Comparison of ENCODE assay signal across 9 cellular contexts in genomic region chr10:114623661-114624294, GRCh38. TPM values are rescaled to one million over a fixed set of nuclear protein-coding genes. Genes with fewer than 3 reads are reported as not detected.
DNase-seq lines count a peak whose midpoint lies in the region; ATAC-seq, FAIRE-seq and TF ChIP-seq lines count a peak whose summit lies in the region.
"Had no signal": no experiment of that assay in that cellular context is flagged by ENCODE, and none has a peak within 500 bp of the region (broad histone marks: within the 10 kb centered on the region; RNA-seq: fewer than 3 reads in every experiment).

No MANE protein-coding gene starts in this region.

- H3K27ac ChIP-seq in H1 (ENCODE audit: low read depth, low read length) = no peak overlapping the region

- H3K36me3 Mint-ChIP-seq in activated T-cell treated with anti-CD3 and anti-CD28 coated beads, Interleukin-2, amount 50 U/mL, for 4 hours (ENCODE audit: insufficient read depth) = no peaks in the 10 kb centered on the region
- H3K36me3 Mint-ChIP-seq: activated naive CD4-positive, alpha-beta T cell treated with anti-CD3 and anti-CD28 coated beads, Interleukin-2, amount 50 U/mL, for 24 hours had no signal

- H3K27me3 Mint-ChIP-seq in activated T-cell treated with anti-CD3 and anti-CD28 coated beads, Interleukin-2, amount 50 U/mL, for 4 hours (ENCODE audit: low read depth) = no peaks in the 10 kb centered on the region

- H3K79me2 ChIP-seq in H1 (ENCODE audit: control insufficient read depth in 1 of 2, insufficient read depth in 2 of 2, low read length in 2 of 2) = no peaks in the 10 kb centered on the region

- WGBS in H1 (ENCODE audit: extremely low coverage in 1 of 2, insufficient coverage in 1 of 2, insufficient read length in 1 of 2, insufficient replicate concordance in 2 of 2, low coverage in 1 of 2, low lambda C conversion rate in 2 of 2, missing lambda C conversion rate in 1 of 2), 2 experiments = 50% methylated on average over 2 of the region's 2 CpGs; no CpG with 5 or more reads in 1 of the 2 experiments

- no peak overlapping the region for H3K23ac ChIP-seq in H1 (ENCODE audit: insufficient read length)

- TF ChIP-seq POLR2A in H1 (IDR thresholded peaks at IDR 0.05; ENCODE audit: control extremely low read depth in 1 of 2, low read depth in 2 of 2, low read length in 2 of 2) (no peak), GM18505 (IDR thresholded peaks at IDR 0.05; ENCODE audit: borderline replicate concordance, extremely low read depth, insufficient read depth, insufficient read length) (no peak)

- no peaks in the 10 kb centered on the region for H4K20me1 ChIP-seq in H1 (replicated peaks in 1 of 2; ENCODE audit: control insufficient read depth in 1 of 2, insufficient read depth in 2 of 2, low read length in 2 of 2)

- ATAC-seq in activated T-cell treated with anti-CD3 and anti-CD28 coated beads, Interleukin-2, amount 50 U/mL, for 4 hours = no peak
- no peak for ATAC-seq in GM18505 (IDR thresholded peaks at IDR 0.05; ENCODE audit: unreplicated experiment)

- H4K8ac ChIP-seq in H1 (ENCODE audit: extremely low read depth, insufficient read depth, low read length) = no peak overlapping the region

- H3K27me3 ChIP-seq in H1 (replicated peaks in 1 of 4; ENCODE audit: control insufficient read depth in 3 of 4, extremely low read depth in 1 of 4, insufficient read depth in 3 of 4, low read length in 3 of 4) = no peaks in the 10 kb centered on the region; a peak in 1 of 7 replicates

- peak; percentile 78 for DNase-seq in DMS153 (lab: John Stamatoyannopoulos, UW)
- peak; percentile 92 for DNase-seq in NCI-H146 treated with DMSO at 0.1 percent for 48 hours (lab: John Stamatoyannopoulos, UW; ENCODE audit: unreplicated experiment)
- DNase-seq in H1 (ENCODE audit: low read depth in 1 of 2, low spot score in 2 of 2) = peak in 1 of 2 experiments; percentile 17
- DNase-seq in myocyte (ENCODE audit: low read depth) = peak; percentile 92
- no peak for DNase-seq in activated T-cell treated with anti-CD3 and anti-CD28 coated beads, Interleukin-2, amount 50 U/mL, for 4 hours
- no peak for DNase-seq in effector CD4-positive, alpha-beta T cell
- DNase-seq in stimulated activated CD4-positive, alpha-beta T cell treated with anti-CD3 and anti-CD28 coated beads, Interleukin-4, amount 100 ng/mL, for 24 hours = no peak

- TF ChIP-seq CTCF in H1 (IDR thresholded peaks at IDR 0.05; ENCODE audit: control extremely low read depth in 1 of 3, insufficient read depth in 1 of 3, low read depth in 1 of 3, low read length in 3 of 3) = no peak

- peaks cover 3 to 10% (median 4%) of the 10 kb centered on the region in 4 experiments for H3K4me1 ChIP-seq in H1 (replicated peaks in 1 of 4; ENCODE audit: control insufficient read depth in 3 of 4, insufficient read depth in 4 of 4, low read length in 3 of 4)

- no peak overlapping the region for H3K4me3 Mint-ChIP-seq in activated T-cell treated with anti-CD3 and anti-CD28 coated beads, Interleukin-2, amount 50 U/mL, for 4 hours
- H3K4me3 Mint-ChIP-seq: activated naive CD4-positive, alpha-beta T cell treated with anti-CD3 and anti-CD28 coated beads, Interleukin-2, amount 50 U/mL, for 24 hours had no signal

- peak overlapping the region; percentile 28; the same call in 1 of the 2 replicates for H2BK5ac ChIP-seq in H1 (ENCODE audit: low read depth, low read length)

- peak overlapping the region; percentile 34; the same call in 1 of the 2 replicates for H3K18ac ChIP-seq in H1 (ENCODE audit: extremely low read depth, low read length)

- no peak overlapping the region for H2BK120ac ChIP-seq in H1 (replicated peaks; ENCODE audit: low read depth, low read length)

- H3K4me3 ChIP-seq in H1 (ENCODE audit: extremely low read depth in 1 of 4, insufficient read depth in 2 of 4, low read depth in 3 of 4, low read length in 4 of 4) = no peak overlapping the region

- H2AFZ ChIP-seq in H1 (ENCODE audit: low read length) = no peak overlapping the region

- H3K9ac ChIP-seq in H1 (replicated peaks in 1 of 4; ENCODE audit: extremely low read depth in 1 of 4, low read depth in 3 of 4, low read length in 3 of 4) = no peak overlapping the region

- H3K79me1 ChIP-seq in H1 (ENCODE audit: low read depth, low read length) = peaks cover 2% of the 10 kb centered on the region; the same call in 1 of the 2 replicates

- H3K4ac ChIP-seq in H1 (replicated peaks; ENCODE audit: insufficient read length, low read depth, low read length) = no peak overlapping the region

- no peaks in the 10 kb centered on the region for H3K23me2 ChIP-seq in H1 (ENCODE audit: low read depth, low read length)

- H3K56ac ChIP-seq in H1 (replicated peaks; ENCODE audit: insufficient read length, low read depth, low read length) = no peak overlapping the region

- H3K9me3 Mint-ChIP-seq in activated T-cell treated with anti-CD3 and anti-CD28 coated beads, Interleukin-2, amount 50 U/mL, for 4 hours = peaks cover 10% of the 10 kb centered on the region

- peak overlapping the region in 1 of 2 experiments; percentile 10; a peak in 1 of 4 replicates for H3K4me2 ChIP-seq in H1 (ENCODE audit: insufficient read depth in 1 of 2, low read depth in 2 of 2, low read length in 2 of 2)

- TF ChIP-seq RAD21 in H1 (IDR thresholded peaks at IDR 0.05 in 1 of 2, conservative IDR thresholded peaks at IDR 0.05 in 1 of 2; ENCODE audit: low read depth in 2 of 2, low read length in 2 of 2) = no peak

- POLR2A ChIA-PET in H1 (lab: Charles Lee; ENCODE audit: partially characterized antibody) = no interaction called here

- H3K36me3 ChIP-seq in H1 (ENCODE audit: control insufficient read depth in 2 of 4, insufficient read depth in 4 of 4, low read length in 3 of 4) = no peaks in the 10 kb centered on the region

- H3K4me1 Mint-ChIP-seq in activated T-cell treated with anti-CD3 and anti-CD28 coated beads, Interleukin-2, amount 50 U/mL, for 4 hours (ENCODE audit: low read depth) = no peaks in the 10 kb centered on the region
- H3K4me1 Mint-ChIP-seq: activated naive CD4-positive, alpha-beta T cell treated with anti-CD3 and anti-CD28 coated beads, Interleukin-2, amount 50 U/mL, for 24 hours had no signal

- H3K14ac ChIP-seq in H1 (ENCODE audit: insufficient read length) = no peak overlapping the region

- no peak overlapping the region for H2AK5ac ChIP-seq in H1 (ENCODE audit: low read depth, low read length)

- peaks cover 0 to 2% of the 10 kb centered on the region in 2 experiments; a peak in 1 of 4 replicates for H3K9me3 ChIP-seq in H1 (ENCODE audit: insufficient read depth in 2 of 2, low read depth in 1 of 2, low read length in 1 of 2)

- no peak for FAIRE-seq in H1 (lab: Jason Lieb, UNC)

- no peak for TF ChIP-seq EP300 in H1 (IDR thresholded peaks at IDR 0.05; ENCODE audit: borderline replicate concordance in 1 of 2, low read depth in 2 of 2, low read length in 2 of 2)

- CTCF ChIA-PET in H1 (lab: Charles Lee; ENCODE audit: partially characterized antibody) = interaction anchor here (1.0 kb wide), 1 partner anchor 23 kb away, joined by 3 read pairs; no protein-coding TSS in a partner anchor

- no peak overlapping the region for H4K91ac ChIP-seq in H1 (replicated peaks; ENCODE audit: insufficient read length, low read length)

- no peak overlapping the region for H2BK15ac ChIP-seq in H1 (ENCODE audit: low read length)

- no peak overlapping the region; the same call in 1 of the 2 replicates for H2BK20ac ChIP-seq in H1 (ENCODE audit: low read length)

- no peak overlapping the region for H4K5ac ChIP-seq in H1 (ENCODE audit: insufficient read length, low read depth, low read length)

- no peak overlapping the region for H2BK12ac ChIP-seq in H1 (ENCODE audit: low read depth, low read length)

TF ChIP-seq in H1, 55 proteins besides CTCF, POLR2A, EP300 and RAD21:
- TF ChIP-seq JUND (IDR thresholded peaks at IDR 0.05; ENCODE audit: low read length) = peak; percentile 86
- no peak for TF ChIP-seq SIX5 (IDR thresholded peaks at IDR 0.05; ENCODE audit: low read depth, low read length)
- TF ChIP-seq KDM4A (IDR thresholded peaks at IDR 0.05; ENCODE audit: low read depth, low read length, severe bottlenecking) = no peak

RNA-seq across cellular contexts. Expression of gene ABLIM1, which starts 34.3 kb away (rescaled TPM):
- total RNA-seq in H1 (2021; fragmentation: NEBNext Ultra II Directional; extraction: Animal tissue kit (Norgen Biotek cat#: 25700)) = 51.2 and 52.1 TPM in 2 replicates
- 51.7 and 62.6 TPM in 2 replicates for polyA plus RNA-seq in H1 (2011; rRNA removed)
- polyA plus RNA-seq in H1 (2011; cell fraction: cytosol; rRNA removed) = 47.8 TPM
- polyA plus RNA-seq in H1 (2011; cell fraction: nucleus; rRNA removed) = 52.0 TPM
- 21.9 to 32.8 TPM (median 29.3 TPM) in 4 replicates for polyA plus RNA-seq in H1 (2012, experiment 1 of 2)
- 3.3 TPM for polyA plus RNA-seq in H1 (2012, experiment 2 of 2)
- polyA plus RNA-seq in H1 (2013, experiment 1 of 2) = 31.2 TPM
- polyA plus RNA-seq in H1 (2013, experiment 2 of 2) = 33.9 TPM
- polyA minus RNA-seq in H1 (2011; rRNA and poly(A)+ RNA removed) = 90.3 and 144 TPM in 2 replicates
- polyA minus RNA-seq in H1 (2011; cell fraction: cytosol; rRNA and poly(A)+ RNA removed) = 36.0 TPM
- polyA minus RNA-seq in H1 (2011; cell fraction: nucleus; rRNA and poly(A)+ RNA removed) = 71.3 TPM
- 19.0 and 21.2 TPM in 2 replicates for total RNA-seq in myocyte
- polyA plus RNA-seq in myocyte (2012) = 18.2 TPM
- 10 to 100 TPM; 68.1 to 83.2 (median 76.2) TPM for total RNA-seq in activated T-cell treated with anti-CD3 and anti-CD28 coated beads, Interleukin-2, amount 50 U/mL, for 4 hours

Comparison
In these comparisons a context has a peak if more than half of its experiments do, and no peak if none do; other contexts are left out.
1. DNase-seq: peak in DMS153 (single experiment), NCI-H146 treated with DMSO at 0.1 percent for 48 hours (single experiment) and myocyte (single experiment); none in activated T-cell treated with anti-CD3 and anti-CD28 coated beads, Interleukin-2, amount 50 U/mL, for 4 hours (single experiment), effector CD4-positive, alpha-beta T cell (single experiment) and stimulated activated CD4-positive, alpha-beta T cell treated with anti-CD3 and anti-CD28 coated beads, Interleukin-4, amount 100 ng/mL, for 24 hours (single experiment).